Comparison of ENCODE assay signal across 1 cellular context in genomic region chr6:10403385-10404106, GRCh38.
A peak's percentile ranks its signal among the peaks of the same experiment; 100 is the strongest.
TF ChIP-seq lines count a peak whose summit lies in the region.

No MANE protein-coding gene starts in this region.

TF ChIP-seq in K562, 482 proteins besides CTCF, POLR2A, EP300 and RAD21 (continued from another document and continues in another):
- TF ChIP-seq ZBTB49 (CRISPR knock-in tag; IDR thresholded peaks at IDR 0.05; ENCODE audit: borderline replicate concordance) (no peak), MAFK (IDR thresholded peaks at IDR 0.05; ENCODE audit: low read length) (no peak), XRCC3 (IDR thresholded peaks at IDR 0.05) (no peak; the same call in 1 of the 2 replicates), FOXP4 (CRISPR knock-in tag; IDR thresholded peaks at IDR 0.05; ENCODE audit: borderline replicate concordance) (no peak), HOXB6 (CRISPR knock-in tag; IDR thresholded peaks at IDR 0.05; ENCODE audit: borderline replicate concordance) (no peak), ZNF408 (CRISPR knock-in tag; IDR thresholded peaks at IDR 0.05; ENCODE audit: low read depth) (peak; percentile 4; the same call in 1 of the 2 replicates), KLF6 (CRISPR knock-in tag; IDR thresholded peaks at IDR 0.05; ENCODE audit: borderline replicate concordance) (0 out of 2 replicates have a peak, but pooled peaks have one; percentile 16), SMARCC2 (IDR thresholded peaks at IDR 0.05; ENCODE audit: low read depth) (no peak; the same call in 1 of the 2 replicates), POLR2H (tag; IDR thresholded peaks at IDR 0.05; ENCODE audit: low read depth) (no peak), NFYB (IDR thresholded peaks at IDR 0.05; ENCODE audit: extremely low read depth, insufficient read length) (no peak), PHB (CRISPR knock-in tag; IDR thresholded peaks at IDR 0.05) (no peak), PPARD (CRISPR knock-in tag; IDR thresholded peaks at IDR 0.05) (no peak), CHD1 (IDR thresholded peaks at IDR 0.05; ENCODE audit: low read length) (no peak), ZNF778 (CRISPR knock-in tag; IDR thresholded peaks at IDR 0.05) (no peak), ARHGAP35 (IDR thresholded peaks at IDR 0.05; ENCODE audit: partially characterized antibody) (no peak), ZEB2 (IDR thresholded peaks at IDR 0.05) (peak; percentile 77), CSDE1 (IDR thresholded peaks at IDR 0.05) (peak in 1 of 2 experiments; percentile 63; a peak in 1 of 4 replicates), TGIF2 (CRISPR knock-in tag; IDR thresholded peaks at IDR 0.05) (no peak), BRCA1 (IDR thresholded peaks at IDR 0.05) (no peak), BRCA1 (CRISPR knock-in tag; IDR thresholded peaks at IDR 0.05) (no peak), ZNF589 (CRISPR knock-in tag; IDR thresholded peaks at IDR 0.05; ENCODE audit: low read depth) (peak; percentile 58; the same call in 1 of the 2 replicates), MAX (CRISPR knock-in tag; IDR thresholded peaks at IDR 0.05) (no peak), RBBP5 (IDR thresholded peaks at IDR 0.05; ENCODE audit: borderline replicate concordance, insufficient read depth, low read length, poor library complexity, severe bottlenecking) (no peak), SREBF1 (IDR thresholded peaks at IDR 0.05; ENCODE audit: borderline replicate concordance, low read depth, low read length) (no peak), FOXM1 (IDR thresholded peaks at IDR 0.05; ENCODE audit: low read depth) (no peak), FOXM1 (CRISPR knock-in tag; IDR thresholded peaks at IDR 0.05; ENCODE audit: low read depth) (no peak), KLF10 (CRISPR knock-in tag; IDR thresholded peaks at IDR 0.05) (no peak), ZNF79 (CRISPR knock-in tag; IDR thresholded peaks at IDR 0.05; ENCODE audit: low read depth) (no peak), ELF2 (CRISPR knock-in tag; IDR thresholded peaks at IDR 0.05) (peak; percentile 38; the same call in 1 of the 2 replicates), ATF6 (CRISPR knock-in tag; IDR thresholded peaks at IDR 0.05) (no peak), JUNB (CRISPR knock-in tag; conservative IDR thresholded peaks at IDR 0.05) (no peak), ATF2 (CRISPR knock-in tag; IDR thresholded peaks at IDR 0.05) (no peak), USF2 (CRISPR knock-in tag; IDR thresholded peaks at IDR 0.05) (no peak), LCOR (CRISPR knock-in tag; IDR thresholded peaks at IDR 0.05) (no peak), DDX20 (tag; IDR thresholded peaks at IDR 0.05; ENCODE audit: low read depth) (no peak), ZNF174 (CRISPR knock-in tag; IDR thresholded peaks at IDR 0.05) (no peak; the same call in 1 of the 2 replicates), ZBTB12 (CRISPR knock-in tag; IDR thresholded peaks at IDR 0.05) (no peak), ESRRB (CRISPR knock-in tag; IDR thresholded peaks at IDR 0.05; ENCODE audit: borderline replicate concordance) (no peak), ZNF586 (CRISPR knock-in tag; conservative IDR thresholded peaks at IDR 0.05) (no peak), TSC22D4 (tag; IDR thresholded peaks at IDR 0.05) (no peak), CEBPZ (IDR thresholded peaks at IDR 0.05; ENCODE audit: borderline replicate concordance, low read depth, low read length) (no peak), ESRRA (IDR thresholded peaks at IDR 0.05; ENCODE audit: borderline replicate concordance, low read depth) (no peak), ZNF561 (CRISPR knock-in tag; conservative IDR thresholded peaks at IDR 0.05) (no peak), MYNN (IDR thresholded peaks at IDR 0.05) (no peak), MYNN (CRISPR knock-in tag; IDR thresholded peaks at IDR 0.05) (no peak), MTA3 (IDR thresholded peaks at IDR 0.05; ENCODE audit: borderline replicate concordance) (0 out of 2 replicates have a peak, but pooled peaks have one; percentile 55), E2F3 (CRISPR knock-in tag; IDR thresholded peaks at IDR 0.05) (no peak), ZNF766 (CRISPR knock-in tag; conservative IDR thresholded peaks at IDR 0.05) (no peak), MEF2D (tag; conservative IDR thresholded peaks at IDR 0.05; ENCODE audit: low read depth) (no peak), ZBTB26 (CRISPR knock-in tag; IDR thresholded peaks at IDR 0.05) (0 out of 2 replicates have a peak, but pooled peaks have one; percentile 37), NEUROD1 (IDR thresholded peaks at IDR 0.05; ENCODE audit: borderline replicate concordance, low read depth, low read length, partially characterized antibody) (no peak), BDP1 (IDR thresholded peaks at IDR 0.05; ENCODE audit: insufficient read depth, insufficient read length) (no peak), ZNF263 (CRISPR knock-in tag; IDR thresholded peaks at IDR 0.05; ENCODE audit: borderline replicate concordance) (no peak), ZC3H11A (IDR thresholded peaks at IDR 0.05; ENCODE audit: low read depth, low read length) (no peak), HMG20B (CRISPR knock-in tag; IDR thresholded peaks at IDR 0.05) (no peak)
- TF ChIP-seq, protein P1, sequence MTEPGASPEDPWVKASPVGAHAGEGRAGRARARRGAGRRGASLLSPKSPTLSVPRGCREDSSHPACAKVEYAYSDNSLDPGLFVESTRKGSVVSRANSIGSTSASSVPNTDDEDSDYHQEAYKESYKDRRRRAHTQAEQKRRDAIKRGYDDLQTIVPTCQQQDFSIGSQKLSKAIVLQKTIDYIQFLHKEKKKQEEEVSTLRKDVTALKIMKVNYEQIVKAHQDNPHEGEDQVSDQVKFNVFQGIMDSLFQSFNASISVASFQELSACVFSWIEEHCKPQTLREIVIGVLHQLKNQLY (CRISPR knock-in tag; conservative IDR thresholded peaks at IDR 0.05) = no peak
